ENCODE assay signal across 22 cellular contexts in the genomic region with DNA sequence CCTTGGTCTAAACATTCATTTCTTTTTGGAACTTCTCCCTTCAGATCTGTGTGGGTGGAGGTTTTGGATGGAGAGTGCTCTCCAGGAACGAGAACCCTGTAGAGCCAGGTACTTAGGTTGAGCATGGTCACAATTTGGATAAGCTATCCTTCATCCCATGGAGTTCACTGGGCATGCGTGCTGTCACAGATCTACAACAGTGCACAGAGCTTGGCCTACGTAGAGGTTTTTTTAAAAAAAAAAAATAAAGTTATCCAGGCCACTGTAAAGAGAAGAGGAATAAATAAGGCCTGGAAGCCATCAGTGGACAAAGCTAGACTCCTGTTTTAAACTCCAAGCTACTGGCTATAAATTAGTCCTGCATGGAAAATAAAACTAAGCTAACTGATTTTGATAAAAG.
"Had no signal": no experiment of that assay in that cellular context is flagged by ENCODE, and none has a peak within 500 bp of the region (broad histone marks: within the 10 kb centered on the region; RNA-seq: fewer than 3 reads in every experiment).

No MANE protein-coding gene starts in this region.

- H3K27ac ChIP-seq: left lung, lower lobe of right lung, ovary, spleen, vagina had no signal

- DNase-seq: heart left ventricle; immature natural killer cell; kidney; left colon; left lung; lower lobe of right lung; mammary epithelial cell; mesenchymal stem cell; naive B cell; natural killer cell; ovary; retina; right cardiac atrium; small intestine; spleen; stimulated activated CD4-positive, alpha-beta T cell treated with anti-CD3 and anti-CD28 coated beads, Interleukin-4, amount 100 ng/mL, for 24 hours; stimulated activated naive CD4-positive, alpha-beta T cell; substantia nigra; trophoblast cell had no signal

- H3K4me3 ChIP-seq: heart left ventricle, left lung, lower lobe of right lung, ovary, spleen, vagina had no signal

- ATAC-seq: heart left ventricle; left colon; left lung; natural killer cell; right cardiac atrium; sciatic nerve; stimulated activated effector memory CD8-positive, alpha-beta T cell treated with anti-CD3 and anti-CD28 coated beads, Interleukin-12 subunit alpha, Interleukin-12 subunit beta, amount 100 ng/mL, for 72 hours had no signal

- H3K27me3 ChIP-seq: heart left ventricle, left lung, ovary, spleen, vagina had no signal

- H3K4me1 ChIP-seq: left lung, spleen, vagina had no signal

- H3K9me3 ChIP-seq: heart left ventricle, left lung, lower lobe of right lung, ovary, spleen, vagina had no signal

- H3K36me3 ChIP-seq: heart left ventricle, left lung, lower lobe of right lung, ovary, spleen, vagina had no signal
